ENCODE assay signal across 8 cellular contexts in the genomic region with DNA sequence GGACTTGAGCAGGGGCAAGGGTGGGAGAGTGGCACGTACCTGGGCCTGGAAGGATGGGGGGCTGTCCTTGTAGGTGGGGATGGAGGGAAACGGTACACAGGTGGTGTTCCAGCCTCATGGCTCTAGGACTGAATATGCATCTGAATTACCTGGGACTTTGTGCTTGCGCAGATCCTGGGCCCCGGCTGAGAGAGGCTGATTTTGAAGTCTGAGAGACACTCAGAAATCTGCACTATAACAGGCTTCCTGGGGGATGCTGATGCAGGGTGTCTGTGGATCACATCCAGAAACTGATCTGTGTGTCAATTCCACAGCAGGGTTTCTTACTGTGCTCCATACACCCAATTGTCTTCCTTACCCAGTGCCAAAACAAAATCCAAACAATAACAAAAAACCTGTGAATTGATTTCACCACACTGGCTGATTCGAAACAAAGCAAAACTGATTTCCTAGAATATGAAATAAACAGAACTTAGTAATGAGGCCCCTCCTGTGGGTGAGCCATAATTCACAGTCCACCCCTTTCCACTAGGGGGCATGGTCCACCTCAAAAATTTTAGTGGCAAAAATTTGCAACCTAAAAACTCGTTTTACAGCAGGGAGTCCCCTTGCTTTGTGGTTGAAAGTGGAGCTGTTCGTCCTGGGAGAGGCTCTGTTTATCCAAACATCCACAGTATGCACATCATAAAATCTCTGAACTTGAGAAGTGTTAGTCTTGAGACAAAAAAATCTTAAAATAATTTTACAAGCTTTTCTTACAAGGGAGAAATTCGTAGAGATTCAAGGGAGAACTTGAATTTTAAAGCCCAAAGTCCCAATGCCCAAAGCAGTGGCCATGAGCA. TPM values are rescaled to one million over a fixed set of nuclear protein-coding genes. Genes with fewer than 3 reads are reported as not detected.
A peak's percentile ranks its signal among the peaks of the same experiment; 100 is the strongest.
DNase-seq lines count a peak whose midpoint lies in the region; ATAC-seq and TF ChIP-seq lines count a peak whose summit lies in the region.

No MANE protein-coding gene starts in this region.

- no peak overlapping the region for H2AFZ ChIP-seq in IMR-90 (replicated peaks; ENCODE audit: low read length, poor library complexity)

- TF ChIP-seq CTCF in IMR-90 (conservative IDR thresholded peaks at IDR 0.05; ENCODE audit: low read depth, low read length), result peak; percentile 83

- H3K4ac ChIP-seq in IMR-90 (ENCODE audit: low read depth, low read length), result no peak overlapping the region

- no peaks in the 10 kb centered on the region for H3K36me3 ChIP-seq in IMR-90 (ENCODE audit: control insufficient read depth, insufficient read depth, low read length)

- H4K20me1 ChIP-seq in IMR-90 (ENCODE audit: insufficient read depth, low read length), result no peaks in the 10 kb centered on the region

- in situ Hi-C loops in IMR-90 (cut with MboI; ENCODE audit: low sequenced_read_pairs), result loop anchor here (5.0 to 10.0 kb wide), 2 partner anchors 90 to 232 kb away; no protein-coding TSS in a partner anchor

- no peak overlapping the region for H2BK120ac ChIP-seq in IMR-90 (ENCODE audit: low read depth, low read length)

- no peaks in the 10 kb centered on the region for H3K9me1 ChIP-seq in IMR-90 (ENCODE audit: insufficient read depth, low read length)

- no peak overlapping the region for H4K5ac ChIP-seq in IMR-90 (ENCODE audit: low read depth, low read length)

- TF ChIP-seq POLR2A in IMR-90 (IDR thresholded peaks at IDR 0.05; ENCODE audit: low read depth, low read length), result no peak

- H3K9ac ChIP-seq in IMR-90 (ENCODE audit: low read depth, low read length), result no peak overlapping the region

- whole genome bisulfite sequencing in IMR-90 (ENCODE audit: extremely low coverage in 2 of 2, insufficient read length in 1 of 2), 2 experiments, result 33% methylated on average over 1 of the region's 8 CpGs; no CpG with 5 or more reads in 1 of the 2 experiments

- dilution Hi-C loops in IMR-90 (cut with HindIII; ENCODE audit: low sequenced_read_pairs, unreplicated experiment), result no loop called here

- no peak overlapping the region for H2BK5ac ChIP-seq in IMR-90 (ENCODE audit: low read depth, low read length, poor library complexity, severe bottlenecking)

- POLR2A ChIA-PET in IMR-90 (lab: Charles Lee; ENCODE audit: unreplicated experiment), result interaction anchor here (0.5 kb wide), 1 partner anchor 803 kb away, joined by 4 read pairs; no protein-coding TSS in a partner anchor

- no TSS peak for BruUV-seq in IMR-90 (replicated peaks; lab: Mats Ljungman, UMichigan)

- no peak overlapping the region for H2AK9ac ChIP-seq in IMR-90 (replicated peaks; ENCODE audit: low read depth, low read length, poor library complexity)

- H2AK5ac ChIP-seq in IMR-90 (ENCODE audit: low read depth, low read length), result no peak overlapping the region

- no peak overlapping the region for H3K4me3 ChIP-seq in IMR-90 (ENCODE audit: insufficient read depth, low read depth, low read length)

- H4K8ac ChIP-seq in IMR-90 (ENCODE audit: low read depth in 2 of 2, low read length in 2 of 2), result no peak overlapping the region

- H3K23ac ChIP-seq in IMR-90 (ENCODE audit: low read depth, low read length), result no peak overlapping the region

- ATAC-seq in IMR-90 (ENCODE audit: low read depth) (peak; percentile 89), HG03571 (IDR thresholded peaks at IDR 0.05; ENCODE audit: unreplicated experiment) (no peak), GM18502 (IDR thresholded peaks at IDR 0.05; ENCODE audit: poor library complexity, unreplicated experiment) (no peak)

- H3K27me3 ChIP-seq in IMR-90 (ENCODE audit: control insufficient read depth, insufficient read depth, low read length), result peaks cover 10% of the 10 kb centered on the region; the same call in 1 of the 2 replicates

- TF ChIP-seq RAD21 in IMR-90 (IDR thresholded peaks at IDR 0.05; ENCODE audit: low read length), result peak; percentile 74

- no peak overlapping the region for H2BK20ac ChIP-seq in IMR-90 (ENCODE audit: low read depth, low read length)

- H3K14ac ChIP-seq in IMR-90 (replicated peaks; ENCODE audit: low read depth, low read length), result no peak overlapping the region

- no peak overlapping the region for H2BK15ac ChIP-seq in IMR-90 (ENCODE audit: low read depth, low read length)

- H3K27ac ChIP-seq in IMR-90 (ENCODE audit: insufficient read depth, low read length) (no peak overlapping the region), caudate nucleus (ENCODE audit: low read depth, low read length) (peak overlapping the region; percentile 70)

- CTCF ChIA-PET in IMR-90 (lab: Yijun Ruan, JAX), result interaction anchor here (0.6 to 2.3 kb wide), 9 partner anchors 11 to 227 kb away, joined by 3 to 16 read pairs (median 4); no protein-coding TSS in a partner anchor

- no peak overlapping the region for H3K56ac ChIP-seq in IMR-90 (ENCODE audit: extremely low read depth, insufficient read depth, low read length)

- H3K4me1 ChIP-seq in IMR-90 (ENCODE audit: control insufficient read depth, insufficient read depth, low read length), result no peaks in the 10 kb centered on the region

- intact Hi-C loops in IMR-90 (cut with micrococcal nuclease), result loop anchor here (1.0 to 5.0 kb wide), 4 partner anchors 35 to 360 kb away; no protein-coding TSS in a partner anchor

- no peaks in the 10 kb centered on the region for H3K79me1 ChIP-seq in IMR-90 (ENCODE audit: low read depth in 1 of 2, low read length in 2 of 2)

- DNase-seq in DMS114 treated with DMSO at 0.1 percent for 48 hours (lab: John Stamatoyannopoulos, UW; ENCODE audit: unreplicated experiment) (peak; percentile 36), IMR-90 (peak; percentile 51), caudate nucleus (lab: John Stamatoyannopoulos, UW) (peak in 32 of 61 donors; percentile 13 to 73 (median 33)), kidney tubule cell (ENCODE audit: low spot score) (peak; percentile 61)
- peak; percentile 47 for DNase-seq in activated CD4-positive, CD25-positive, alpha-beta regulatory T cell treated with anti-CD3 and anti-CD28 coated beads, Interleukin-2, amount 50 U/mL, for 16 hours (ENCODE audit: low read depth, low spot score)
- peak; percentile 32 to 51 (median 35) for DNase-seq in stimulated activated CD4-positive, alpha-beta T cell treated with anti-CD3 and anti-CD28 coated beads, TNF-alpha, amount 100 ng/mL, for 24 hours (ENCODE audit: low read depth in 3 of 3)

- H3K18ac ChIP-seq in IMR-90 (ENCODE audit: low read depth, low read length), result no peak overlapping the region

- H3K9me3 ChIP-seq in IMR-90 (ENCODE audit: control insufficient read depth, insufficient read depth, low read length), result peaks cover 5% of the 10 kb centered on the region; the same call in 1 of the 2 replicates

- no peak overlapping the region for H4K91ac ChIP-seq in IMR-90 (ENCODE audit: insufficient read depth, low read depth, low read length)

- H3K4me2 ChIP-seq in IMR-90 (ENCODE audit: low read depth, low read length), result no peak overlapping the region

TF ChIP-seq in IMR-90, 13 proteins besides CTCF, POLR2A, EP300 and RAD21:
- TF ChIP-seq MAFK (IDR thresholded peaks at IDR 0.05; ENCODE audit: low read depth, low read length) (no peak), SMC3 (IDR thresholded peaks at IDR 0.05; ENCODE audit: low read depth, low read length) (peak; percentile 82)
TF ChIP-seq in IMR-90: peak in this region for 1.

RNA-seq across cellular contexts. Expression of a gene that starts 32.0 kb away (rescaled TPM):
- 7.2 and 12.5 TPM in 2 replicates for total RNA-seq in IMR-90 (2012; rRNA removed)
- 7.4 and 9.5 TPM in 2 replicates for polyA plus RNA-seq in IMR-90 (2012; rRNA removed)
- polyA plus RNA-seq in IMR-90 (2012; cell fraction: cytosol; rRNA removed), result 3.2 and 4.0 TPM in 2 replicates
- polyA plus RNA-seq in IMR-90 (2012; cell fraction: nucleus; rRNA removed; ENCODE audit: low replicate concordance), result 4.6 and 13.8 TPM in 2 replicates
